Comparison of ENCODE assay signal across 8 cellular contexts in genomic region chr20:33299111-33299603, GRCh38. TPM values are rescaled to one million over a fixed set of nuclear protein-coding genes. Genes with fewer than 3 reads are reported as not detected.
DNase-seq lines count a peak whose midpoint lies in the region; ATAC-seq and TF ChIP-seq lines count a peak whose summit lies in the region.

No MANE protein-coding gene starts in this region.

- no peaks in the 10 kb centered on the region for H3K9me3 Mint-ChIP-seq in CD4-positive, alpha-beta T cell
- no peaks in the 10 kb centered on the region for H3K9me3 Mint-ChIP-seq in neural crest cell
- no peaks in the 10 kb centered on the region for H3K9me3 Mint-ChIP-seq in stimulated activated naive CD8-positive, alpha-beta T cell treated with anti-CD3 and anti-CD28 coated beads, Interleukin-15, amount 100 ng/mL, for 72 hours

- intact Hi-C loops in CD4-positive, alpha-beta T cell (cut with DNase I, micrococcal nuclease) = loop anchor here (1.0 to 10.0 kb wide), 5 partner anchors 204 to 627 kb away; partner anchors contain the start of gene C20orf203 (in 2 of the 2)

- CTCF ChIA-PET in CD4-positive, alpha-beta T cell (lab: Charles Lee) = no interaction called here

- no peak overlapping the region for H3K27ac ChIP-seq in CD4-positive, alpha-beta T cell (ENCODE audit: low read depth, low read length)
- no peak overlapping the region for H3K27ac ChIP-seq in fibroblast of lung (ENCODE audit: insufficient read depth, low read length)

- H3K4me2 ChIP-seq in fibroblast of lung (ENCODE audit: extremely low read depth, insufficient read depth, low read length) = no peak overlapping the region

- no peak overlapping the region for H3K4me3 Mint-ChIP-seq in CD4-positive, alpha-beta T cell
- H3K4me3 Mint-ChIP-seq in neural crest cell = no peak overlapping the region
- H3K4me3 Mint-ChIP-seq in stimulated activated naive CD8-positive, alpha-beta T cell treated with anti-CD3 and anti-CD28 coated beads, Interleukin-15, amount 100 ng/mL, for 72 hours = peak overlapping the region in 1 of 2 donors; percentile 55

- H3K9me3 ChIP-seq in CD4-positive, alpha-beta T cell (ENCODE audit: control insufficient read depth, low read length) = no peaks in the 10 kb centered on the region
- no peaks in the 10 kb centered on the region for H3K9me3 ChIP-seq in fibroblast of lung (ENCODE audit: control insufficient read depth, insufficient read depth, low read depth, low read length)

- H2AFZ ChIP-seq in fibroblast of lung (ENCODE audit: low read length) = no peak overlapping the region

- no peak overlapping the region for H3K27ac Mint-ChIP-seq in CD4-positive, alpha-beta T cell
- H3K27ac Mint-ChIP-seq in neural crest cell (ENCODE audit: unreplicated experiment) = no peak overlapping the region
- H3K27ac Mint-ChIP-seq in stimulated activated naive CD8-positive, alpha-beta T cell treated with anti-CD3 and anti-CD28 coated beads, Interleukin-15, amount 100 ng/mL, for 72 hours = no peak overlapping the region

- no peaks in the 10 kb centered on the region for H3K4me1 ChIP-seq in fibroblast of lung (ENCODE audit: control insufficient read depth, extremely low read depth, insufficient read depth, low read length)

- H3K27me3 ChIP-seq in CD4-positive, alpha-beta T cell (ENCODE audit: control insufficient read depth, insufficient read depth, low read length) = no peaks in the 10 kb centered on the region
- H3K27me3 ChIP-seq in fibroblast of lung (ENCODE audit: control insufficient read depth, insufficient read depth, low read length) = peaks cover 5% of the 10 kb centered on the region

- no peaks in the 10 kb centered on the region for H3K27me3 Mint-ChIP-seq in CD4-positive, alpha-beta T cell
- peaks cover 38% of the 10 kb centered on the region for H3K27me3 Mint-ChIP-seq in neural crest cell (ENCODE audit: low read depth)
- H3K27me3 Mint-ChIP-seq in stimulated activated naive CD8-positive, alpha-beta T cell treated with anti-CD3 and anti-CD28 coated beads, Interleukin-15, amount 100 ng/mL, for 72 hours = peaks cover 17% of the 10 kb centered on the region

- DNase-seq in CD4-positive, alpha-beta T cell = peak; percentile 49 to 81 (median 68)
- peak; percentile 76 for DNase-seq in OCI-M1 (lab: John Stamatoyannopoulos, UW)
- DNase-seq in activated T-cell treated with anti-CD3 and anti-CD28 coated beads for 48 hours (ENCODE audit: low read depth) = peak; percentile 72
- peak; percentile 15 to 42 for DNase-seq in fibroblast of lung (ENCODE audit: low read depth in 2 of 2)
- peak; percentile 96 for DNase-seq in neural crest cell (ENCODE audit: low read depth, low spot score)
- DNase-seq in stimulated activated naive CD8-positive, alpha-beta T cell treated with anti-CD3 and anti-CD28 coated beads, Interleukin-15, amount 100 ng/mL, for 72 hours = peak; percentile 72 to 78

- no peak overlapping the region for H3K9ac ChIP-seq in fibroblast of lung (ENCODE audit: insufficient read depth, low read length)

- H3K79me2 ChIP-seq in fibroblast of lung (ENCODE audit: control insufficient read depth, insufficient read depth, low read length) = no peaks in the 10 kb centered on the region

- TF ChIP-seq CTCF in CD4-positive, alpha-beta T cell (IDR thresholded peaks at IDR 0.05) = peak; percentile 87
- TF ChIP-seq CTCF in fibroblast of lung (conservative IDR thresholded peaks at IDR 0.05 in 1 of 2, IDR thresholded peaks at IDR 0.05 in 1 of 2; ENCODE audit: low read depth in 1 of 2, low read length in 2 of 2) (peak; percentile 73 to 84), neural crest cell (conservative IDR thresholded peaks at IDR 0.05) (peak; percentile 100)

- ATAC-seq in CD4-positive, alpha-beta T cell (ENCODE audit: poor library complexity) = peak; percentile 79
- ATAC-seq in HG02763 (IDR thresholded peaks at IDR 0.05; ENCODE audit: unreplicated experiment) (peak; percentile 45), HG03457 (IDR thresholded peaks at IDR 0.05; ENCODE audit: unreplicated experiment) (no peak)
- ATAC-seq in stimulated activated naive CD8-positive, alpha-beta T cell treated with anti-CD3 and anti-CD28 coated beads, Interleukin-15, amount 100 ng/mL, for 72 hours = peak; percentile 87

- POLR2A ChIA-PET in CD4-positive, alpha-beta T cell (lab: Charles Lee) = no interaction called here

- H3K36me3 ChIP-seq in fibroblast of lung (ENCODE audit: control insufficient read depth, insufficient read depth, low read length) = no peaks in the 10 kb centered on the region

- no peak overlapping the region for H3K4me3 ChIP-seq in fibroblast of lung (replicated peaks in 1 of 4; ENCODE audit: control extremely low read depth in 1 of 4, insufficient read depth in 1 of 4, low read depth in 3 of 4, low read length in 4 of 4)

- no peaks in the 10 kb centered on the region for H3K4me1 Mint-ChIP-seq in CD4-positive, alpha-beta T cell (ENCODE audit: low read depth)
- H3K4me1 Mint-ChIP-seq in neural crest cell = no peaks in the 10 kb centered on the region
- H3K4me1 Mint-ChIP-seq in stimulated activated naive CD8-positive, alpha-beta T cell treated with anti-CD3 and anti-CD28 coated beads, Interleukin-15, amount 100 ng/mL, for 72 hours = no peaks in the 10 kb centered on the region

- H3K36me3 Mint-ChIP-seq in CD4-positive, alpha-beta T cell (ENCODE audit: low read depth) = no peaks in the 10 kb centered on the region
- H3K36me3 Mint-ChIP-seq in neural crest cell (ENCODE audit: low read depth) = no peaks in the 10 kb centered on the region

- no peaks in the 10 kb centered on the region for H4K20me1 ChIP-seq in fibroblast of lung (ENCODE audit: control insufficient read depth, extremely low read depth, insufficient read depth, low read length)

RNA-seq across cellular contexts. Expression of gene BPIFB1, which starts 16.1 kb away (rescaled TPM):
- total RNA-seq in CD4-positive, alpha-beta T cell = not detected
- not detected in 2 replicates for total RNA-seq in fibroblast of lung
- not detected in 2 replicates for polyA plus RNA-seq in fibroblast of lung
- not detected in 2 replicates for polyA plus RNA-seq in fibroblast of lung (2012)
- polyA minus RNA-seq in fibroblast of lung (ENCODE audit: low replicate concordance) = not detected in 2 replicates
- total RNA-seq in neural crest cell = not detected in 2 replicates

Comparison
In these comparisons a context has a peak if more than half of its experiments do, and no peak if none do; other contexts are left out.
1. DNase-seq: peak in every context shown above with its lines; median percentile 96 in neural crest cell; 76 in OCI-M1; 75 in stimulated activated naive CD8-positive, alpha-beta T cell treated with anti-CD3 and anti-CD28 coated beads, Interleukin-15, amount 100 ng/mL, for 72 hours; 72 in activated T-cell treated with anti-CD3 and anti-CD28 coated beads for 48 hours; 68 in CD4-positive, alpha-beta T cell; 28 in fibroblast of lung.